ENCODE assay signal across 9 cellular contexts in the genomic region with DNA sequence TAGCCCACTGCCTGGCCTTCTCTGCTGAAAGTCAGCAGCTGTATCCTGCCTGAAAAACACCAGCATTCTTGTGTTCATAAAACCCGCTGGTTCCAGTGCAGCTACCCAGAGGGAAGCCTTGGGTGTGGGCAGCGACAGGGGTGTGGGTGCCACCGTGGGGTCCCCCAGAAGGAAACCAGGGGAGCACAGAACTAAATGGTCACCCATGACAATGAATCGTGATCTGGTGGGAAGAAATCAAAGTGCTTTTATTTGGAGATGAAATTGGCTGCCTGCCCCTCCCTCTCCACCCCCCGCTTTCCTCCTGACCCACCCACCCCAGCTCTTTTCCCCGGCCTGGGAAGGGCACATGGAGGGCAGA. TPM values are rescaled to one million over a fixed set of nuclear protein-coding genes. Genes with fewer than 3 reads are reported as not detected.
DNase-seq lines count a peak whose midpoint lies in the region; ATAC-seq and TF ChIP-seq lines count a peak whose summit lies in the region.
"Had no signal": no experiment of that assay in that cellular context is flagged by ENCODE, and none has a peak within 500 bp of the region (broad histone marks: within the 10 kb centered on the region; RNA-seq: fewer than 3 reads in every experiment).

No MANE protein-coding gene starts in this region.

- ATAC-seq in Panc1, result 0 out of 2 replicates have a peak, but pooled peaks have one; percentile 15
- no peak for ATAC-seq in HG03457 (IDR thresholded peaks at IDR 0.05; ENCODE audit: unreplicated experiment)

- no peak for TF ChIP-seq POLR2A in esophagus squamous epithelium (IDR thresholded peaks at IDR 0.05)

- no peaks in the 10 kb centered on the region for H3K9me3 Mint-ChIP-seq in neural crest cell

- no peaks in the 10 kb centered on the region for H3K9me3 ChIP-seq in BLaER1 treated with 17β-estradiol and CSF1 and Interleukin-3, amounts not matched to agents 10 nM and 100 nM (replicated peaks in 1 of 11)
- no peaks in the 10 kb centered on the region for H3K9me3 ChIP-seq in Panc1 (ENCODE audit: control insufficient read depth, insufficient read depth, low read depth, low read length)
- no peaks in the 10 kb centered on the region for H3K9me3 ChIP-seq in esophagus squamous epithelium
- H3K9me3 ChIP-seq: neutrophil had no signal

- no peaks in the 10 kb centered on the region for H3K27me3 Mint-ChIP-seq in neural crest cell (ENCODE audit: low read depth)

- no TSS peak for BruUV-seq in Panc1 (replicated peaks; lab: Mats Ljungman, UMichigan)

- H3K27ac ChIP-seq in BLaER1 treated with 17β-estradiol and CSF1 and Interleukin-3, amounts not matched to agents 10 nM and 100 nM, result peak overlapping the region in 8 of 11 experiments; percentile 5 to 43 (median 26); a peak in 10 of 22 replicates
- H3K27ac ChIP-seq in Panc1 (ENCODE audit: low read length) (peak overlapping the region; percentile 95), esophagus squamous epithelium (peak overlapping the region; percentile 50 to 89 (median 80))
- H3K27ac ChIP-seq: neutrophil had no signal

- peaks cover 4% of the 10 kb centered on the region for H3K36me3 Mint-ChIP-seq in neural crest cell (ENCODE audit: low read depth)

- CTCF ChIA-PET in Panc1 (lab: Charles Lee), result no interaction called here

- peak overlapping the region in 6 of 11 experiments; percentile 9 to 30 (median 22); a peak in 5 of 22 replicates for H3K9ac ChIP-seq in BLaER1 treated with 17β-estradiol and CSF1 and Interleukin-3, amounts not matched to agents 10 nM and 100 nM

- peak overlapping the region; percentile 28 to 68 (median 49); a peak in 20 of 22 replicates for H3K4me2 ChIP-seq in BLaER1 treated with 17β-estradiol and CSF1 and Interleukin-3, amounts not matched to agents 10 nM and 100 nM

- WGBS in esophagus squamous epithelium, 2 donors, result 20 to 26% methylated on average over 4 to 5 of the region's 6 CpGs

- peak overlapping the region; percentile 34 for H3K4me3 Mint-ChIP-seq in neural crest cell

- H3K4me1 Mint-ChIP-seq in neural crest cell, result peaks cover 55% of the 10 kb centered on the region

- peaks cover 79 to 89% (median 84%) of the 10 kb centered on the region in 10 experiments for H3K4me1 ChIP-seq in BLaER1 treated with 17β-estradiol and CSF1 and Interleukin-3, amounts not matched to agents 10 nM and 100 nM
- H3K4me1 ChIP-seq in Panc1 (ENCODE audit: control insufficient read depth, insufficient read depth, low read length), result peaks cover 57% of the 10 kb centered on the region
- peaks cover 11 to 69% (median 22%) of the 10 kb centered on the region in 3 donors for H3K4me1 ChIP-seq in esophagus squamous epithelium

- peak overlapping the region; percentile 91 for H3K27ac Mint-ChIP-seq in neural crest cell (ENCODE audit: unreplicated experiment)

- no peak overlapping the region for H3K4me3 ChIP-seq in BLaER1 treated with 17β-estradiol and CSF1 and Interleukin-3, amounts not matched to agents 10 nM and 100 nM
- H3K4me3 ChIP-seq in Panc1 (ENCODE audit: low read depth in 2 of 2, low read length in 2 of 2) (peak overlapping the region; percentile 30 to 47), esophagus squamous epithelium (peak overlapping the region in 1 of 4 donors; percentile 53)

- H4K20me1 ChIP-seq in BLaER1 treated with 17β-estradiol and CSF1 and Interleukin-3, amounts not matched to agents 10 nM and 100 nM, result peaks cover 48 to 77% (median 55%) of the 10 kb centered on the region in 11 experiments

- DNase-seq in Panc1 (ENCODE audit: low read depth, low spot score), result no peak
- DNase-seq in esophagus squamous epithelium (lab: John Stamatoyannopoulos, UW), result no peak
- no peak for DNase-seq in neural crest cell (ENCODE audit: low read depth, low spot score)
- no peak for DNase-seq in globus pallidus (ENCODE audit: low spot score)
- no peak for DNase-seq in activated CD8-positive, alpha-beta memory T cell treated with anti-CD3 and anti-CD28 coated beads, Interleukin-2, amount 50 U/mL, for 48 hours
- DNase-seq in NCI-H1092 treated with DMSO at 0.1 percent for 48 hours (lab: John Stamatoyannopoulos, UW), result no peak

- intact Hi-C loops in Panc1 (cut with micrococcal nuclease; ENCODE audit: unreplicated experiment), result no loop called here
- intact Hi-C loops in esophagus squamous epithelium (cut with DNase I), result no loop called here

- POLR2A ChIA-PET in Panc1 (lab: Charles Lee), result no interaction called here

- in situ Hi-C loops in Panc1 (cut with HindIII; ENCODE audit: low pct_unique_long_range_greater_than_20kb, low sequenced_read_pairs), result no loop called here

- H3K27me3 ChIP-seq in BLaER1 treated with 17β-estradiol and CSF1 and Interleukin-3, amounts not matched to agents 10 nM and 100 nM, result no peaks in the 10 kb centered on the region
- H3K27me3 ChIP-seq in Panc1 (ENCODE audit: control insufficient read depth, insufficient read depth, low read length), result no peaks in the 10 kb centered on the region
- no peaks in the 10 kb centered on the region for H3K27me3 ChIP-seq in esophagus squamous epithelium

- peaks cover 0 to 27% (median 5%) of the 10 kb centered on the region in 11 experiments; a peak in 6 of 22 replicates for H3K36me3 ChIP-seq in BLaER1 treated with 17β-estradiol and CSF1 and Interleukin-3, amounts not matched to agents 10 nM and 100 nM
- H3K36me3 ChIP-seq in Panc1 (ENCODE audit: control insufficient read depth, insufficient read depth, low read length) (no peaks in the 10 kb centered on the region), esophagus squamous epithelium (no peaks in the 10 kb centered on the region)
- H3K36me3 ChIP-seq: neutrophil had no signal

- TF ChIP-seq CTCF in Panc1 (IDR thresholded peaks at IDR 0.05), result no peak
- no peak for TF ChIP-seq CTCF in esophagus squamous epithelium (IDR thresholded peaks at IDR 0.05)
- no peak for TF ChIP-seq CTCF in neural crest cell (conservative IDR thresholded peaks at IDR 0.05)

RNA-seq across cellular contexts. Expression of a gene that starts 13.7 kb away (rescaled TPM):
- total RNA-seq in Panc1 (2021; ENCODE audit: unreplicated experiment), result 33.7 TPM
- 38.4 TPM for polyA plus RNA-seq in Panc1 (2012; ENCODE audit: insufficient read length)
- 1 to 10 TPM; 1.4 to 8.8 (median 3.1) TPM for total RNA-seq in esophagus squamous epithelium
- 29.5 and 31.5 TPM in 2 replicates for total RNA-seq in neural crest cell

Comparison
In these comparisons a context has a peak if more than half of its experiments do, and no peak if none do; other contexts are left out.
1. H3K27ac ChIP-seq: peak in every context shown above with its lines; median percentile 95 in Panc1; 80 in esophagus squamous epithelium; 26 in BLaER1 treated with 17β-estradiol and CSF1 and Interleukin-3, amounts not matched to agents 10 nM and 100 nM.
2. H3K4me3 ChIP-seq: peak in Panc1 (2 of 2); none in BLaER1 treated with 17β-estradiol and CSF1 and Interleukin-3, amounts not matched to agents 10 nM and 100 nM (0 of 10).